17 cellular contexts compared by ENCODE assay signal in genomic region chr10:100342627-100342972, GRCh38. TPM values are rescaled to one million over a fixed set of nuclear protein-coding genes. Genes with fewer than 3 reads are reported as not detected.
DNase-seq lines count a peak whose midpoint lies in the region; ATAC-seq and TF ChIP-seq lines count a peak whose summit lies in the region.
"Had no signal": no experiment of that assay in that cellular context is flagged by ENCODE, and none has a peak within 500 bp of the region (broad histone marks: within the 10 kb centered on the region; RNA-seq: fewer than 3 reads in every experiment).

No MANE protein-coding gene starts in this region.

- TF ChIP-seq CTCF in HCT116 (IDR thresholded peaks at IDR 0.05 in 2 of 3, conservative IDR thresholded peaks at IDR 0.05 in 1 of 3; ENCODE audit: borderline replicate concordance in 1 of 3, insufficient read depth in 1 of 3, low read depth in 2 of 3, low read length in 2 of 3): no peak
- no peak; the same call in 1 of the 2 replicates for TF ChIP-seq CTCF in Panc1 (IDR thresholded peaks at IDR 0.05)
- TF ChIP-seq CTCF in dorsolateral prefrontal cortex (IDR thresholded peaks at IDR 0.05 in 54 of 56, conservative IDR thresholded peaks at IDR 0.05 in 2 of 56; ENCODE audit: low read depth in 1 of 56, partially characterized antibody in 56 of 56): peak in 3 of 56 donors; percentile 1 to 2 (median 2)

- ATAC-seq in HCT116 (no peak), Panc1 (no peak), GM19463 (IDR thresholded peaks at IDR 0.05; ENCODE audit: unreplicated experiment) (no peak)

- CTCF ChIA-PET in HCT116 (lab: Charles Lee) (interaction anchor here (0.6 to 4.1 kb wide), 15 partner anchors 9 to 535 kb away, joined by 3 to 27 read pairs (median 4); no protein-coding TSS in a partner anchor), Panc1 (lab: Charles Lee) (interaction anchor here (1.0 kb wide), 3 partner anchors 16 to 90 kb away, joined by 3 to 6 read pairs (median 4); no protein-coding TSS in a partner anchor)

- H3K4me3 ChIP-seq in HCT116 (replicated peaks in 1 of 2; ENCODE audit: low read depth in 1 of 2, low read length in 2 of 2) (no peak overlapping the region), Panc1 (ENCODE audit: low read depth in 2 of 2, low read length in 2 of 2) (no peak overlapping the region), dorsolateral prefrontal cortex (no peak overlapping the region), skeletal muscle tissue (ENCODE audit: low read length in 3 of 3) (no peak overlapping the region)

- POLR2A ChIA-PET in HCT116 (lab: Charles Lee): interaction anchor here (0.9 to 2.9 kb wide), 4 partner anchors 28 to 176 kb away, joined by 3 to 16 read pairs (median 7); no protein-coding TSS in a partner anchor
- POLR2A ChIA-PET in Panc1 (lab: Charles Lee): no interaction called here

- intact Hi-C loops in HCT116 (cut with micrococcal nuclease): loop anchor here (1.0 to 10.0 kb wide), 4 partner anchors 31 to 672 kb away; no protein-coding TSS in a partner anchor
- intact Hi-C loops in Panc1 (cut with micrococcal nuclease; ENCODE audit: unreplicated experiment): loop anchor here (1.0 to 5.0 kb wide), 2 partner anchors 91 to 165 kb away; no protein-coding TSS in a partner anchor
- intact Hi-C loops in dorsolateral prefrontal cortex (cut with DNase I): loop anchor here (2.0 to 10.0 kb wide), 3 partner anchors 40 to 182 kb away; partner anchors contain the start of gene NDUFB8 (in 1 of the 2)

- H3K4me1 ChIP-seq in HCT116 (ENCODE audit: control insufficient read depth in 1 of 2, insufficient read depth in 2 of 2, low read length in 2 of 2) (peaks cover 17 to 32% of the 10 kb centered on the region in 2 experiments), Panc1 (ENCODE audit: control insufficient read depth, insufficient read depth, low read length) (peaks cover 36% of the 10 kb centered on the region), skeletal muscle tissue (ENCODE audit: control insufficient read depth in 3 of 3, insufficient read depth in 3 of 3, low read length in 3 of 3) (peaks cover 46 to 56% (median 47%) of the 10 kb centered on the region in 3 donors)

- peak overlapping the region; percentile 40 for H3K4me2 ChIP-seq in HCT116 (ENCODE audit: low read length)

- H4K20me1 ChIP-seq in HCT116 (ENCODE audit: insufficient read depth): no peaks in the 10 kb centered on the region

- no TSS peak for BruUV-seq in HCT116 (replicated peaks; lab: Mats Ljungman, UMichigan)
- BruUV-seq in Panc1 (replicated peaks; lab: Mats Ljungman, UMichigan): no TSS peak

- H3K9me3 ChIP-seq in HCT116 (ENCODE audit: control insufficient read depth in 1 of 2, insufficient read depth in 1 of 2, low read depth in 1 of 2, low read length in 2 of 2) (no peaks in the 10 kb centered on the region), Panc1 (ENCODE audit: control insufficient read depth, insufficient read depth, low read depth, low read length) (no peaks in the 10 kb centered on the region), skeletal muscle tissue (ENCODE audit: control insufficient read depth in 3 of 3, low read length in 3 of 3) (no peaks in the 10 kb centered on the region)

- H3K27ac ChIP-seq in HCT116 (ENCODE audit: low read depth, low read length) (peak overlapping the region; percentile 30; the same call in 1 of the 2 replicates), Panc1 (ENCODE audit: low read length) (peak overlapping the region; percentile 62), dorsolateral prefrontal cortex (peak overlapping the region in 52 of 59 donors; percentile 11 to 99 (median 88)), skeletal muscle tissue (ENCODE audit: low read depth, low read length) (peak overlapping the region; percentile 77)
- H3K27ac ChIP-seq: HL-60 had no signal

- H3K79me2 ChIP-seq in HCT116 (ENCODE audit: insufficient read depth, low read length): peaks cover 6% of the 10 kb centered on the region

- no peaks in the 10 kb centered on the region for H3K9me2 ChIP-seq in HCT116 (ENCODE audit: insufficient read depth)

- DNase-seq in HCT116 (ENCODE audit: low read depth, low spot score): no peak
- DNase-seq in Panc1 (ENCODE audit: low read depth, low spot score): no peak
- DNase-seq in dorsolateral prefrontal cortex: no peak
- DNase-seq in hippocampal formation (lab: John Stamatoyannopoulos, UW): no peak
- no peak for DNase-seq in HK-2 (ENCODE audit: unreplicated experiment)
- DNase-seq: GOT3, NCI-H1048, NCI-H524 treated with DMSO at 0.1 percent for 48 hours had no signal

- H3K9ac ChIP-seq in HCT116 (ENCODE audit: low read length) (no peak overlapping the region), skeletal muscle tissue (ENCODE audit: low read depth in 1 of 3, low read length in 3 of 3) (no peak overlapping the region)

- H2AFZ ChIP-seq in HCT116 (ENCODE audit: low read depth, low read length, poor library complexity, severe bottlenecking): peak overlapping the region; percentile 97

- H3K27me3 ChIP-seq in HCT116 (ENCODE audit: insufficient read depth, low read length) (no peaks in the 10 kb centered on the region), Panc1 (ENCODE audit: control insufficient read depth, insufficient read depth, low read length) (no peaks in the 10 kb centered on the region), dorsolateral prefrontal cortex (no peaks in the 10 kb centered on the region), skeletal muscle tissue (ENCODE audit: control insufficient read depth in 3 of 3, insufficient read depth in 3 of 3, low read length in 3 of 3) (peaks cover 0 to 13% (median 8%) of the 10 kb centered on the region in 3 donors)

- no peak for TF ChIP-seq POLR2A in HCT116 (IDR thresholded peaks at IDR 0.05; ENCODE audit: borderline replicate concordance, extremely low read depth, insufficient read depth, insufficient read length)

- in situ Hi-C loops in Panc1 (cut with HindIII; ENCODE audit: low pct_unique_long_range_greater_than_20kb, low sequenced_read_pairs): no loop called here

- H3K36me3 ChIP-seq in HCT116 (ENCODE audit: control insufficient read depth in 1 of 2, insufficient read depth in 2 of 2, low read length in 2 of 2): no peaks in the 10 kb centered on the region
- peaks cover 6% of the 10 kb centered on the region; the same call in 1 of the 2 replicates for H3K36me3 ChIP-seq in Panc1 (ENCODE audit: control insufficient read depth, insufficient read depth, low read length)
- no peaks in the 10 kb centered on the region for H3K36me3 ChIP-seq in skeletal muscle tissue (ENCODE audit: control insufficient read depth in 3 of 3, insufficient read depth in 3 of 3, low read length in 3 of 3)

- RAD21 ChIA-PET in HCT116 (lab: Charles Lee; ENCODE audit: low non-redundant PET in 1 of 2, low total read pairs in 2 of 2, uncharacterized antibody in 2 of 2, unreplicated experiment in 2 of 2): interaction anchor here (0.8 to 1.9 kb wide), 6 partner anchors 28 to 176 kb away, joined by 3 to 8 read pairs (median 4); no protein-coding TSS in a partner anchor

- TF ChIP-seq RAD21 in HCT116 (IDR thresholded peaks at IDR 0.05; ENCODE audit: low read depth): no peak

TF ChIP-seq in HCT116, 20 proteins besides CTCF, POLR2A, EP300 and RAD21 (continues in another document):
- no peak for TF ChIP-seq REST (IDR thresholded peaks at IDR 0.05; ENCODE audit: low read depth)
- no peak for TF ChIP-seq POLR2AphosphoS5 (IDR thresholded peaks at IDR 0.05; ENCODE audit: low read depth, low read length)
- TF ChIP-seq EZH2 (IDR thresholded peaks at IDR 0.05): no peak
- TF ChIP-seq CBX3 (IDR thresholded peaks at IDR 0.05; ENCODE audit: low read depth): no peak
- TF ChIP-seq ATF3 (IDR thresholded peaks at IDR 0.05): no peak
- no peak for TF ChIP-seq ELF1 (IDR thresholded peaks at IDR 0.05; ENCODE audit: borderline replicate concordance, low read depth)

RNA-seq across cellular contexts. Expression of gene SCD, which starts 4.4 kb away (rescaled TPM):
- total RNA-seq in HCT116 (2021; ENCODE audit: unreplicated experiment) (652 TPM), Panc1 (2021; ENCODE audit: unreplicated experiment) (1,345 TPM), dorsolateral prefrontal cortex (1,000 to 10,000 TPM in 2 of 120 experiments, 100 to 1,000 TPM in 118; 133 to 1,473 (median 374) TPM), skeletal muscle tissue (115 TPM)
- polyA plus RNA-seq in HCT116 (2012): 312 and 348 TPM in 2 replicates
- 948 TPM for polyA plus RNA-seq in Panc1 (2012; ENCODE audit: insufficient read length)

RNA-seq across cellular contexts. Expression of gene PKD2L1, which starts 12.6 kb away (rescaled TPM):
- total RNA-seq in HCT116 (2021; ENCODE audit: unreplicated experiment) (0.17 TPM), Panc1 (2021; ENCODE audit: unreplicated experiment) (not detected), dorsolateral prefrontal cortex (10 to 100 TPM in 9 of 120 experiments, 1 to 10 TPM in 108, under 1 TPM in 3; 0.25 to 18.1 (median 4.4) TPM), skeletal muscle tissue (not detected)
- polyA plus RNA-seq in HCT116 (2012): 0.09 and 0.15 TPM in 2 replicates
- not detected for polyA plus RNA-seq in Panc1 (2012; ENCODE audit: insufficient read length)
- total RNA-seq: Calu3, kidney epithelial cell, renal cortical epithelial cell, SK-MEL-5, urinary bladder had no signal
- polyA plus RNA-seq: neural cell, urinary bladder had no signal

RNA-seq across cellular contexts. Expression of gene BLOC1S2, which starts 56.1 kb away (rescaled TPM):
- total RNA-seq in HCT116 (2021; ENCODE audit: unreplicated experiment) (54.6 TPM), Panc1 (2021; ENCODE audit: unreplicated experiment) (39.3 TPM), dorsolateral prefrontal cortex (10 to 100 TPM; 29.3 to 92.1 (median 61.9) TPM), skeletal muscle tissue (9.9 TPM)
- 19.8 and 25.8 TPM in 2 replicates for polyA plus RNA-seq in HCT116 (2012)
- 40.2 TPM for polyA plus RNA-seq in Panc1 (2012; ENCODE audit: insufficient read length)

Comparison
In these comparisons a context has a peak if more than half of its experiments do, and no peak if none do; other contexts are left out.
1. H3K27ac ChIP-seq: peak in every context shown above with its lines; median percentile 88 in dorsolateral prefrontal cortex; 77 in skeletal muscle tissue; 62 in Panc1; 30 in HCT116.